ENCODE assay signal across 8 cellular contexts in the genomic region with DNA sequence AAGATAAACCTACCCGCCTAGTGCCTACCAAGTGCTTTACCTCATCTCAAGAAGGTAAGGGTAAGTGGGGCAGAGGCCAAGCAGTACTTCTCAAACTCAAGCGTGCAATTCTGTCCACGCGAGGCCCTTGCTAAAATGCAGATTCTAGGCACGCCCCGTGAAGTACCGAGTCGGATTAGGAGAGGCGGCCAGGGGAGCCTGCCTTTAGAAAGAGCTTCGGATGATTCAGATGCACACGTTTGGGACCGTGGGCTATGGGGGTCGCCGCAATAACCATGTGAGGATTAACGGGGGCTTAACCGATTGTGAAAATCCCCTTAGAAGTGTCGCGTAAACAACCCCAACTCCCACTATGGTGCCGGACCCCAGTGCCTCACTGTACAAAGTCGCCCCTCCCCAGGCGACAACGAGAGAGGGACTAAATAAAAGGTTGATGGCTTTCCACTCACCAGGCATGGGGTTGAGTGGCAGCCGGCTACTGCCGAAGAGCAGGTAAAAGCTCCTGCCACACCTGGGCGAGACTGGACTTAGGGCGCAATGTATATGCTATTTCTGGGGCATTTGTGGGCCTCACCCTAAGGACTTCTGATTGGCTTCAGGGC. TPM values are rescaled to one million over a fixed set of nuclear protein-coding genes. Genes with fewer than 3 reads are reported as not detected.
DNase-seq lines count a peak whose midpoint lies in the region; ATAC-seq, FAIRE-seq and TF ChIP-seq lines count a peak whose summit lies in the region.

No MANE protein-coding gene starts in this region.

- ATAC-seq in A549 (peak; percentile 9 to 20), HG02884 (IDR thresholded peaks at IDR 0.05; ENCODE audit: unreplicated experiment) (no peak), HG02763 (IDR thresholded peaks at IDR 0.05; ENCODE audit: unreplicated experiment) (no peak)

- no peaks in the 10 kb centered on the region for H3K27me3 ChIP-seq in esophagus (ENCODE audit: control insufficient read depth in 1 of 2, insufficient read depth in 2 of 2, low read length in 2 of 2)

- POLR2A ChIA-PET in A549 (lab: Yijun Ruan, JAX), result interaction anchor here (0.5 to 1.8 kb wide), 38 partner anchors 9 to 1296 kb away, joined by 3 to 38 read pairs (median 5); partner anchors contain the start of genes CDK5RAP3, KPNB1, LRRC46 and MRPL10

- no peak for TF ChIP-seq RAD21 in A549 (conservative IDR thresholded peaks at IDR 0.05 in 1 of 2, IDR thresholded peaks at IDR 0.05 in 1 of 2)

- H3K4me2 ChIP-seq in A549, result peak overlapping the region; percentile 87

- H3K4me3 ChIP-seq in A549 (peak overlapping the region; percentile 86), esophagus (ENCODE audit: low read depth in 1 of 2, low read length in 2 of 2) (peak overlapping the region; percentile 79 to 98)

- peaks cover 3% of the 10 kb centered on the region for H3K27me3 Mint-ChIP-seq in nephron progenitor cell (ENCODE audit: low read depth, poor library complexity)

- TF ChIP-seq CTCF in A549 (IDR thresholded peaks at IDR 0.05) (no peak), nephron progenitor cell (IDR thresholded peaks at IDR 0.05) (no peak)

- H3K36me3 Mint-ChIP-seq in nephron progenitor cell (ENCODE audit: low read depth), result no peaks in the 10 kb centered on the region

- H3K4me3 Mint-ChIP-seq in nephron progenitor cell, result peak overlapping the region; percentile 97

- H3K27ac ChIP-seq in A549 (peak overlapping the region; percentile 89), esophagus (ENCODE audit: low read depth in 2 of 2, low read length in 1 of 2) (peak overlapping the region; percentile 88 to 98)

- peak; percentile 83 for TF ChIP-seq POLR2A in A549 (IDR thresholded peaks at IDR 0.05; ENCODE audit: low read length)
- peak; percentile 94 for TF ChIP-seq POLR2A in GM19099 (IDR thresholded peaks at IDR 0.05; ENCODE audit: extremely low read depth, insufficient read length, low read depth)

- H3K27ac Mint-ChIP-seq in nephron progenitor cell, result peak overlapping the region; percentile 72

- H3K4me1 Mint-ChIP-seq in nephron progenitor cell, result peaks cover 60% of the 10 kb centered on the region

- H3K9me3 ChIP-seq in A549, result no peaks in the 10 kb centered on the region
- H3K9me3 ChIP-seq in esophagus (ENCODE audit: control insufficient read depth in 2 of 2, insufficient read depth in 1 of 2, low read depth in 1 of 2, low read length in 1 of 2), result no peaks in the 10 kb centered on the region

- H3K36me3 ChIP-seq in esophagus (ENCODE audit: control insufficient read depth in 2 of 2, insufficient read depth in 2 of 2, low read length in 1 of 2), result no peaks in the 10 kb centered on the region

- WGBS in A549 (ENCODE audit: missing lambda C conversion rate), result under 1% methylated on average over 26 of the region's 26 CpGs
- WGBS in esophagus, 2 donors, result 0 to 1% methylated on average over 26 of the region's 26 CpGs

- no peak for TF ChIP-seq EP300 in A549 (IDR thresholded peaks at IDR 0.05)

- peaks cover 16% of the 10 kb centered on the region; the same call in 2 of the 3 replicates for H3K4me1 ChIP-seq in A549
- no peaks in the 10 kb centered on the region for H3K4me1 ChIP-seq in esophagus (ENCODE audit: control insufficient read depth in 2 of 2, insufficient read depth in 2 of 2, low read length in 1 of 2)

- CTCF ChIA-PET in A549 (lab: Yijun Ruan, JAX), result interaction anchor here (0.7 to 18.8 kb wide), 10 partner anchors 10 to 277 kb away, joined by 3 to 1860 read pairs (median 5); partner anchors contain the start of genes CDK5RAP3, LRRC46, MRPL10 and SCRN2

- no peak for FAIRE-seq in A549 (lab: Jason Lieb, UNC)

- H3K9me3 Mint-ChIP-seq in nephron progenitor cell, result no peaks in the 10 kb centered on the region

- DNase-seq in A549 (ENCODE audit: low read depth in 1 of 2, low spot score in 1 of 2) (peak; percentile 31 to 44), UCSD-AML1 (lab: John Stamatoyannopoulos, UW; ENCODE audit: unreplicated experiment) (peak; percentile 63), nephron progenitor cell (no peak), iPS-NIHi7 (ENCODE audit: extremely low spot score) (no peak)

TF ChIP-seq in A549, 52 proteins besides CTCF, POLR2A, EP300 and RAD21 (continues in another document):
- TF ChIP-seq, protein P1, sequence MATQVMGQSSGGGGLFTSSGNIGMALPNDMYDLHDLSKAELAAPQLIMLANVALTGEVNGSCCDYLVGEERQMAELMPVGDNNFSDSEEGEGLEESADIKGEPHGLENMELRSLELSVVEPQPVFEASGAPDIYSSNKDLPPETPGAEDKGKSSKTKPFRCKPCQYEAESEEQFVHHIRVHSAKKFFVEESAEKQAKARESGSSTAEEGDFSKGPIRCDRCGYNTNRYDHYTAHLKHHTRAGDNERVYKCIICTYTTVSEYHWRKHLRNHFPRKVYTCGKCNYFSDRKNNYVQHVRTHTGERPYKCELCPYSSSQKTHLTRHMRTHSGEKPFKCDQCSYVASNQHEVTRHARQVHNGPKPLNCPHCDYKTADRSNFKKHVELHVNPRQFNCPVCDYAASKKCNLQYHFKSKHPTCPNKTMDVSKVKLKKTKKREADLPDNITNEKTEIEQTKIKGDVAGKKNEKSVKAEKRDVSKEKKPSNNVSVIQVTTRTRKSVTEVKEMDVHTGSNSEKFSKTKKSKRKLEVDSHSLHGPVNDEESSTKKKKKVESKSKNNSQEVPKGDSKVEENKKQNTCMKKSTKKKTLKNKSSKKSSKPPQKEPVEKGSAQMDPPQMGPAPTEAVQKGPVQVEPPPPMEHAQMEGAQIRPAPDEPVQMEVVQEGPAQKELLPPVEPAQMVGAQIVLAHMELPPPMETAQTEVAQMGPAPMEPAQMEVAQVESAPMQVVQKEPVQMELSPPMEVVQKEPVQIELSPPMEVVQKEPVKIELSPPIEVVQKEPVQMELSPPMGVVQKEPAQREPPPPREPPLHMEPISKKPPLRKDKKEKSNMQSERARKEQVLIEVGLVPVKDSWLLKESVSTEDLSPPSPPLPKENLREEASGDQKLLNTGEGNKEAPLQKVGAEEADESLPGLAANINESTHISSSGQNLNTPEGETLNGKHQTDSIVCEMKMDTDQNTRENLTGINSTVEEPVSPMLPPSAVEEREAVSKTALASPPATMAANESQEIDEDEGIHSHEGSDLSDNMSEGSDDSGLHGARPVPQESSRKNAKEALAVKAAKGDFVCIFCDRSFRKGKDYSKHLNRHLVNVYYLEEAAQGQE (IDR thresholded peaks at IDR 0.05), result peak; percentile 35
- TF ChIP-seq RARB (CRISPR knock-in tag; IDR thresholded peaks at IDR 0.05), result no peak
- no peak for TF ChIP-seq NPAS2 (CRISPR knock-in tag; IDR thresholded peaks at IDR 0.05; ENCODE audit: borderline replicate concordance)
- TF ChIP-seq, protein P2, sequence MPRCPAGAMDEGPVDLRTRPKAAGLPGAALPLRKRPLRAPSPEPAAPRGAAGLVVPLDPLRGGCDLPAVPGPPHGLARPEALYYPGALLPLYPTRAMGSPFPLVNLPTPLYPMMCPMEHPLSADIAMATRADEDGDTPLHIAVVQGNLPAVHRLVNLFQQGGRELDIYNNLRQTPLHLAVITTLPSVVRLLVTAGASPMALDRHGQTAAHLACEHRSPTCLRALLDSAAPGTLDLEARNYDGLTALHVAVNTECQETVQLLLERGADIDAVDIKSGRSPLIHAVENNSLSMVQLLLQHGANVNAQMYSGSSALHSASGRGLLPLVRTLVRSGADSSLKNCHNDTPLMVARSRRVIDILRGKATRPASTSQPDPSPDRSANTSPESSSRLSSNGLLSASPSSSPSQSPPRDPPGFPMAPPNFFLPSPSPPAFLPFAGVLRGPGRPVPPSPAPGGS (IDR thresholded peaks at IDR 0.05), result peak; percentile 93; the same call in 2 of the 3 replicates
- no peak for TF ChIP-seq CBX2 (IDR thresholded peaks at IDR 0.05; ENCODE audit: borderline replicate concordance, low read depth)
- no peak for TF ChIP-seq GATA3 (IDR thresholded peaks at IDR 0.05; ENCODE audit: borderline replicate concordance)
- peak; percentile 96 for TF ChIP-seq PHF8 (IDR thresholded peaks at IDR 0.05; ENCODE audit: borderline replicate concordance, low read depth)
- peak; percentile 59; the same call in 1 of the 2 replicates for TF ChIP-seq CHD4 (IDR thresholded peaks at IDR 0.05; ENCODE audit: borderline replicate concordance)
- no peak for TF ChIP-seq ZFP36 (IDR thresholded peaks at IDR 0.05; ENCODE audit: borderline replicate concordance, partially characterized antibody)
- TF ChIP-seq SREBF2 (IDR thresholded peaks at IDR 0.05), result no peak

RNA-seq across cellular contexts. Expression of gene SP2, which starts 0.7 kb away (rescaled TPM):
- 6.2 and 8.0 TPM in 2 replicates for polyA plus RNA-seq in A549 (2011; rRNA removed)
- polyA plus RNA-seq in A549 (2012; cell fraction: cytosol; rRNA removed), result 13.9 and 19.3 TPM in 2 replicates
- 16.8 and 18.2 TPM in 2 replicates for polyA plus RNA-seq in A549 (2012; cell fraction: nucleus; rRNA removed)
- 10.5 to 13.4 TPM (median 11.6 TPM) in 3 replicates for polyA plus RNA-seq in A549 (2017; fragmentation: RNase III; extraction: RNeasy Plus Mini Kit Qiagen cat#74134 plus additional on column Dnase treatment)
- polyA minus RNA-seq in A549 (2011; rRNA and poly(A)+ RNA removed), result 4.5 and 6.0 TPM in 2 replicates
- polyA plus RNA-seq in esophagus, result 10 to 100 TPM in 1 of 2 donors, 1 to 10 TPM in 1; 5.4 to 10.7 TPM

RNA-seq across cellular contexts. Expression of gene SP6, which starts 44.4 kb away (rescaled TPM):
- polyA plus RNA-seq in A549 (2011; rRNA removed) (0.61 and 0.67 TPM in 2 replicates), A549 (2017; fragmentation: RNase III; extraction: RNeasy Plus Mini Kit Qiagen cat#74134 plus additional on column Dnase treatment) (2.0 to 2.3 TPM (median 2.1 TPM) in 3 replicates), esophagus (1 to 10 TPM; 3.8 to 6.1 TPM)
- polyA plus RNA-seq in A549 (2012; cell fraction: cytosol; rRNA removed), result 0.83 and 1.4 TPM in 2 replicates
- polyA plus RNA-seq in A549 (2012; cell fraction: nucleus; rRNA removed), result 1.8 and 2.6 TPM in 2 replicates
- 0.24 and 0.50 TPM in 2 replicates for polyA minus RNA-seq in A549 (2011; rRNA and poly(A)+ RNA removed)

RNA-seq across cellular contexts. Expression of gene PNPO, which starts 46.0 kb away (rescaled TPM):
- 40.8 and 43.4 TPM in 2 replicates for polyA plus RNA-seq in A549 (2011; rRNA removed)
- polyA plus RNA-seq in A549 (2012; cell fraction: cytosol; rRNA removed), result 23.8 and 27.6 TPM in 2 replicates
- polyA plus RNA-seq in A549 (2012; cell fraction: nucleus; rRNA removed), result 14.3 and 18.6 TPM in 2 replicates
- 28.7 to 29.8 TPM (median 29.5 TPM) in 3 replicates for polyA plus RNA-seq in A549 (2017; fragmentation: RNase III; extraction: RNeasy Plus Mini Kit Qiagen cat#74134 plus additional on column Dnase treatment)
- polyA minus RNA-seq in A549 (2011; rRNA and poly(A)+ RNA removed), result 80.8 and 86.2 TPM in 2 replicates
- 1 to 10 TPM; 9.5 to 9.6 TPM for polyA plus RNA-seq in esophagus

RNA-seq across cellular contexts. Expression of gene SCRN2, which starts 54.3 kb away (rescaled TPM):
- polyA plus RNA-seq in A549 (2011; rRNA removed) (20.7 and 25.8 TPM in 2 replicates), A549 (2017; fragmentation: RNase III; extraction: RNeasy Plus Mini Kit Qiagen cat#74134 plus additional on column Dnase treatment) (37.3 to 47.7 TPM (median 43.7 TPM) in 3 replicates), esophagus (10 to 100 TPM; 28.6 to 34.7 TPM)
- 52.9 and 61.8 TPM in 2 replicates for polyA plus RNA-seq in A549 (2012; cell fraction: cytosol; rRNA removed)
- polyA plus RNA-seq in A549 (2012; cell fraction: nucleus; rRNA removed), result 177 and 179 TPM in 2 replicates
- polyA minus RNA-seq in A549 (2011; rRNA and poly(A)+ RNA removed), result 20.0 and 22.6 TPM in 2 replicates

Comparison
In these comparisons a context has a peak if more than half of its experiments do, and no peak if none do; other contexts are left out.
1. ATAC-seq: peak in A549 (2 of 2); none in HG02884 (single experiment) and HG02763 (single experiment).
2. DNase-seq: peak in A549 (2 of 2) and UCSD-AML1 (single experiment); none in nephron progenitor cell (single experiment) and iPS-NIHi7 (single experiment).